23 cellular contexts compared by ENCODE assay signal in the genomic region with DNA sequence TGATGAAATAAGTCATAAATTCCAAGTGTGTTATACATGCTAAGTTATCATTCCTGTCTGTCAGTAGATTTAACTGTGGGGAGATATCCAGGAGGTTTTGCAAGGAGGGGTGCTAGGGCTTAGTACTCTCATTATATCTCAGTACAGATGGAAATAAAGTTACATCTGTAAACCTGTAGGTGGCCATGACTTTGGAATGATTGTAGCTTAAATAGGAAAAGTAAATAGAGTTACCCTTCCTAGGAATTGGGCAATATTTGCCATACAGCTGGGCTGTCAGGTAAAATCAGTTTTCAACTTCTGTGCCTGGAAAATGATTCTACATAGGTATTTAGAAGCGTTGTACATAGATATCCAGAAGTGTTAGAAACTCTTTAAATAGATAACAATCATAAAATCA. TPM values are rescaled to one million over a fixed set of nuclear protein-coding genes. Genes with fewer than 3 reads are reported as not detected.
"Had no signal": no experiment of that assay in that cellular context is flagged by ENCODE, and none has a peak within 500 bp of the region (broad histone marks: within the 10 kb centered on the region; RNA-seq: fewer than 3 reads in every experiment).

No MANE protein-coding gene starts in this region.

- H3K27me3 ChIP-seq: dorsolateral prefrontal cortex, sigmoid colon had no signal

- ATAC-seq: activated CD4-positive, alpha-beta T cell treated with anti-CD3 and anti-CD28 coated beads for 36 hours; activated CD8-positive, alpha-beta memory T cell treated with anti-CD3 and anti-CD28 coated beads, Interleukin-2, amount 10 ng/mL, durations not matched to agents 7 days and 5 days; activated T-helper 17 cell treated with anti-CD3 and anti-CD28 coated beads, Interleukin-2, amount 50 U/mL, for 72 hours; heart left ventricle; left ventricle myocardium superior; naive thymus-derived CD4-positive, alpha-beta T cell; stimulated activated memory B cell treated with anti-CD40 and anti-IgM and Interleukin-4, amounts not matched to agents 10 μg/mL and 1 μg/mL and 100 μg/mL, for 72 hours; WTC11 had no signal

- DNase-seq: activated CD4-positive, alpha-beta T cell treated with anti-CD3 and anti-CD28 coated beads for 36 hours; activated CD4-positive, alpha-beta T cell treated with anti-CD3 and anti-CD28 coated beads, Interleukin-2, amount 50 U/mL, for 48 hours; activated CD8-positive, alpha-beta memory T cell treated with anti-CD3 and anti-CD28 coated beads, Interleukin-2, amount 10 ng/mL, durations not matched to agents 7 days and 5 days; activated naive CD4-positive, alpha-beta T cell treated with Interleukin-2 at 50 U/mL for 16 hours; central memory CD4-positive, alpha-beta T cell; dorsolateral prefrontal cortex; erythroblast; foreskin melanocyte; heart left ventricle; left ventricle myocardium superior; naive thymus-derived CD4-positive, alpha-beta T cell; sigmoid colon; stimulated activated CD4-positive, alpha-beta T cell treated with anti-CD3 and anti-CD28 coated beads, Interleukin-4, amount 100 ng/mL, for 4 hours had no signal

- H3K4me3 ChIP-seq: dorsolateral prefrontal cortex, heart left ventricle, sigmoid colon, thoracic aorta had no signal

- H3K4me3 Mint-ChIP-seq: activated CD4-positive, alpha-beta T cell treated with anti-CD3 and anti-CD28 coated beads for 36 hours; activated CD8-positive, alpha-beta memory T cell treated with anti-CD3 and anti-CD28 coated beads, Interleukin-2, amount 10 ng/mL, durations not matched to agents 7 days and 5 days; activated T-helper 17 cell treated with anti-CD3 and anti-CD28 coated beads, Interleukin-2, amount 50 U/mL, for 72 hours; brain; memory B cell; naive thymus-derived CD4-positive, alpha-beta T cell; stimulated activated memory B cell treated with anti-CD40 and anti-IgM and Interleukin-4, amounts not matched to agents 10 μg/mL and 1 μg/mL and 100 μg/mL, for 72 hours; T-helper 2 cell treated with Interferon-gamma antibody and Interleukin-4, amounts not matched to agents 5 μg/mL and 100 μg/mL, for 36 hours; WTC11 had no signal

- H3K4me1 Mint-ChIP-seq: activated CD4-positive, alpha-beta T cell treated with anti-CD3 and anti-CD28 coated beads for 36 hours; activated CD8-positive, alpha-beta memory T cell treated with anti-CD3 and anti-CD28 coated beads, Interleukin-2, amount 10 ng/mL, durations not matched to agents 7 days and 5 days; activated T-helper 17 cell treated with anti-CD3 and anti-CD28 coated beads, Interleukin-2, amount 50 U/mL, for 72 hours; naive thymus-derived CD4-positive, alpha-beta T cell; stimulated activated memory B cell treated with anti-CD40 and anti-IgM and Interleukin-4, amounts not matched to agents 10 μg/mL and 1 μg/mL and 100 μg/mL, for 72 hours; WTC11 had no signal

- H3K27ac ChIP-seq: dorsolateral prefrontal cortex, heart left ventricle, parathyroid adenoma, sigmoid colon, thoracic aorta had no signal

- H3K4me1 ChIP-seq: parathyroid adenoma, sigmoid colon had no signal

- H3K9me3 ChIP-seq: sigmoid colon, thoracic aorta had no signal

- H3K27me3 Mint-ChIP-seq: stimulated activated memory B cell treated with anti-CD40 and anti-IgM and Interleukin-4, amounts not matched to agents 10 μg/mL and 1 μg/mL and 100 μg/mL, for 72 hours had no signal

- H3K9me3 Mint-ChIP-seq: activated T-helper 17 cell treated with anti-CD3 and anti-CD28 coated beads, Interleukin-2, amount 50 U/mL, for 72 hours; brain; memory B cell; T-helper 2 cell treated with Interferon-gamma antibody and Interleukin-4, amounts not matched to agents 5 μg/mL and 100 μg/mL, for 36 hours had no signal

- H3K36me3 ChIP-seq: heart left ventricle, sigmoid colon, thoracic aorta had no signal

- H3K27ac Mint-ChIP-seq: activated CD4-positive, alpha-beta T cell treated with anti-CD3 and anti-CD28 coated beads for 36 hours; activated CD8-positive, alpha-beta memory T cell treated with anti-CD3 and anti-CD28 coated beads, Interleukin-2, amount 10 ng/mL, durations not matched to agents 7 days and 5 days; activated T-helper 17 cell treated with anti-CD3 and anti-CD28 coated beads, Interleukin-2, amount 50 U/mL, for 72 hours; brain; memory B cell; naive thymus-derived CD4-positive, alpha-beta T cell; stimulated activated memory B cell treated with anti-CD40 and anti-IgM and Interleukin-4, amounts not matched to agents 10 μg/mL and 1 μg/mL and 100 μg/mL, for 72 hours; T-helper 2 cell treated with Interferon-gamma antibody and Interleukin-4, amounts not matched to agents 5 μg/mL and 100 μg/mL, for 36 hours; WTC11 had no signal

- H3K36me3 Mint-ChIP-seq: activated CD8-positive, alpha-beta memory T cell treated with anti-CD3 and anti-CD28 coated beads, Interleukin-2, amount 10 ng/mL, durations not matched to agents 7 days and 5 days; brain; naive thymus-derived CD4-positive, alpha-beta T cell; stimulated activated memory B cell treated with anti-CD40 and anti-IgM and Interleukin-4, amounts not matched to agents 10 μg/mL and 1 μg/mL and 100 μg/mL, for 72 hours had no signal

RNA-seq across cellular contexts. Expression of gene TGM3, which starts 19.8 kb away (rescaled TPM):
- total RNA-seq: activated CD4-positive, alpha-beta T cell treated with anti-CD3 and anti-CD28 coated beads for 36 hours; activated CD8-positive, alpha-beta memory T cell treated with anti-CD3 and anti-CD28 coated beads, Interleukin-2, amount 10 ng/mL, durations not matched to agents 7 days and 5 days; heart left ventricle; kidney epithelial cell; left ventricle myocardium superior; naive thymus-derived CD4-positive, alpha-beta T cell; sigmoid colon; urinary bladder had no signal
